17 cellular contexts compared by ENCODE assay signal in genomic region chr1:15106608-15107007, GRCh38. TPM values are rescaled to one million over a fixed set of nuclear protein-coding genes. Genes with fewer than 3 reads are reported as not detected.
DNase-seq lines count a peak whose midpoint lies in the region; ATAC-seq and TF ChIP-seq lines count a peak whose summit lies in the region.
"Had no signal": no experiment of that assay in that cellular context is flagged by ENCODE, and none has a peak within 500 bp of the region (broad histone marks: within the 10 kb centered on the region; RNA-seq: fewer than 3 reads in every experiment).

No MANE protein-coding gene starts in this region.

- intact Hi-C loops in left ventricle myocardium superior (cut with micrococcal nuclease): no loop called here

- H3K9ac ChIP-seq in Karpas-422 (ENCODE audit: low read length): no peak overlapping the region
- H3K9ac ChIP-seq: GM23248 had no signal

- H3K4me1 ChIP-seq in cardiac muscle cell (ENCODE audit: low read depth) (no peaks in the 10 kb centered on the region), Karpas-422 (ENCODE audit: low read length) (no peaks in the 10 kb centered on the region)

- H2AFZ ChIP-seq in Karpas-422 (ENCODE audit: low read length): no peak overlapping the region
- H2AFZ ChIP-seq: GM23248 had no signal

- DNase-seq in cardiac muscle cell (ENCODE audit: low read depth in 1 of 2, low spot score in 1 of 2): peak; percentile 49 to 69
- DNase-seq in left ventricle myocardium superior: no peak
- peak; percentile 72 for DNase-seq in SK-MEL-5 (ENCODE audit: low read depth, low spot score)
- DNase-seq in dermis blood vessel endothelial cell: peak; percentile 47
- peak; percentile 58 for DNase-seq in ureter (ENCODE audit: low spot score)
- DNase-seq in Karpas-422: no peak
- DNase-seq in midbrain (lab: John Stamatoyannopoulos, UW): no peak
- DNase-seq: activated CD4-positive, alpha-beta T cell treated with anti-CD3 and anti-CD28 coated beads, Interleukin-2, amount 10 ng/mL, durations not matched to agents 24 days and 14 days; activated naive CD8-positive, alpha-beta T cell treated with anti-CD3 and anti-CD28 coated beads, Interleukin-2, amount 10 ng/mL, durations not matched to agents 7 days and 5 days; activated T-cell treated with anti-CD3 and anti-CD28 coated beads, Interleukin-2, amount 50 U/mL, for 1 hour; cerebellar nuclear complex; GM23248; mesenchymal stem cell; NCI-H1930; SHP77; stimulated activated CD4-positive, alpha-beta T cell treated with anti-CD3 and anti-CD28 coated beads, Interleukin-15, amount 100 ng/mL, for 24 hours had no signal

- no peaks in the 10 kb centered on the region for H3K9me3 ChIP-seq in cardiac muscle cell (ENCODE audit: low read depth)
- no peaks in the 10 kb centered on the region for H3K9me3 ChIP-seq in Karpas-422 (ENCODE audit: low read length)

- ATAC-seq in left ventricle myocardium superior: no peak
- ATAC-seq in HG03280 (IDR thresholded peaks at IDR 0.05; ENCODE audit: unreplicated experiment): no peak

- no peak for TF ChIP-seq CTCF in cardiac muscle cell (IDR thresholded peaks at IDR 0.05; ENCODE audit: low read depth, low read length)

- no peaks in the 10 kb centered on the region for H3K27me3 ChIP-seq in cardiac muscle cell
- H3K27me3 ChIP-seq in Karpas-422 (ENCODE audit: low read length): no peaks in the 10 kb centered on the region; the same call in 1 of the 2 replicates

- no peaks in the 10 kb centered on the region for H3K36me3 ChIP-seq in cardiac muscle cell
- H3K36me3 ChIP-seq in Karpas-422 (ENCODE audit: insufficient read depth, low read length): no peaks in the 10 kb centered on the region

- H3K4me3 ChIP-seq in cardiac muscle cell (no peak overlapping the region), Karpas-422 (ENCODE audit: low read length) (no peak overlapping the region)
- H3K4me3 ChIP-seq: GM23248 had no signal

- in situ Hi-C loops in SK-MEL-5 (cut with HindIII; ENCODE audit: low pct_unique_long_range_greater_than_20kb, low sequenced_read_pairs): no loop called here

- no peaks in the 10 kb centered on the region for H3K79me2 ChIP-seq in Karpas-422 (ENCODE audit: low read length)

- H3K9me2 ChIP-seq in Karpas-422 (replicated peaks; ENCODE audit: insufficient read depth, low read length): no peaks in the 10 kb centered on the region

- H3K4me2 ChIP-seq in Karpas-422 (ENCODE audit: low read depth, low read length, poor library complexity, severe bottlenecking): no peak overlapping the region

- no peaks in the 10 kb centered on the region for H4K20me1 ChIP-seq in Karpas-422 (ENCODE audit: insufficient read depth, low read depth, low read length)

- H3K27ac ChIP-seq in cardiac muscle cell: no peak overlapping the region
- H3K27ac ChIP-seq in Karpas-422 (ENCODE audit: low read length): no peak overlapping the region
- H3K27ac ChIP-seq: GM23248 had no signal

RNA-seq across cellular contexts. Expression of gene TMEM51, which starts 46.9 kb away (rescaled TPM):
- total RNA-seq in cardiac muscle cell (32.7 and 40.9 TPM in 2 replicates), left ventricle myocardium superior (4.9 TPM), dermis blood vessel endothelial cell (10.0 and 10.2 TPM in 2 replicates), ureter (38.8 TPM)
- polyA plus RNA-seq in cardiac muscle cell: 21.3 and 23.8 TPM in 2 replicates
- total RNA-seq in SK-MEL-5 (2014; rRNA removed; shearing (Covaris generic)): 16.2 and 18.9 TPM in 2 replicates
- 28.7 and 37.1 TPM in 2 replicates for polyA plus RNA-seq in SK-MEL-5 (2015; cell fraction: cytosol; rRNA removed)
- polyA plus RNA-seq in SK-MEL-5 (2015; cell fraction: nucleus; rRNA removed): 13.3 and 14.2 TPM in 2 replicates
- not detected in 2 replicates for total RNA-seq in Karpas-422 (2014; rRNA removed; shearing (Covaris generic); ENCODE audit: low replicate concordance)

Comparison
In these comparisons a context has a peak if more than half of its experiments do, and no peak if none do; other contexts are left out.
1. DNase-seq: peak in cardiac muscle cell (2 of 2), SK-MEL-5 (single experiment), dermis blood vessel endothelial cell (single experiment) and ureter (single experiment); none in left ventricle myocardium superior (single experiment), Karpas-422 (single experiment) and midbrain (single experiment).